8 cellular contexts compared by ENCODE assay signal in the genomic region with DNA sequence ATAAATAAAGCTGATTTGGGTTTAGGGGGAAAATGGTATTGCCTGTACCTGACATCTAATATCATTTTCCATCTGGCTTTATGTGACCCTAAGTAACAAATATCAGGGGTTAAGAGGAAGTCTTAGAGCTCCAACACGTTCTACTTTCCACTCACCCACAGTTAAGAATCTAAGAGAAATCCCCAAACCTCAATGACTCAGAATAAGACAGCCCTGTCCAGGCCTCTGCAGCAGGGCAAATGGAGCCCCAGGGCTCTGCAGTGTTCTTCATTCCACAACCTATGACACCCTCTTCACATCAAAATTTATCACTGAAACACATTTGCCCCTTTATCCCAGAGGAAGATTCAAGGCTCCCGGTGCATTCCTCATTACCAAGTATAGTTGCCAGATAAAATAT. TPM values are rescaled to one million over a fixed set of nuclear protein-coding genes. Genes with fewer than 3 reads are reported as not detected.
DNase-seq lines count a peak whose midpoint lies in the region; ATAC-seq and TF ChIP-seq lines count a peak whose summit lies in the region.

No MANE protein-coding gene starts in this region.

- no peak overlapping the region for H3K27ac ChIP-seq in prostate gland

- H3K4me1 Mint-ChIP-seq in activated naive CD8-positive, alpha-beta T cell treated with anti-CD3 and anti-CD28 coated beads for 36 hours: peaks cover 5% of the 10 kb centered on the region
- H3K4me1 Mint-ChIP-seq in activated CD4-positive, alpha-beta memory T cell treated with anti-CD3 and anti-CD28 coated beads for 36 hours (ENCODE audit: low read depth): no peaks in the 10 kb centered on the region

- H3K36me3 ChIP-seq in BJ (ENCODE audit: control insufficient read depth, insufficient read depth, low read length): no peaks in the 10 kb centered on the region
- H3K36me3 ChIP-seq in prostate gland: no peaks in the 10 kb centered on the region

- H3K4me3 ChIP-seq in BJ (ENCODE audit: low read depth, low read length): no peak overlapping the region
- H3K4me3 ChIP-seq in prostate gland: no peak overlapping the region

- DNase-seq in BJ (ENCODE audit: low read depth) (peak; percentile 63), GM20000 (ENCODE audit: low spot score) (peak; percentile 58), prostate gland (ENCODE audit: low spot score) (no peak), posterior cingulate gyrus (no peak)
- peak; percentile 24 for DNase-seq in activated naive CD8-positive, alpha-beta T cell treated with anti-CD3 and anti-CD28 coated beads for 36 hours
- DNase-seq in activated CD4-positive, alpha-beta memory T cell treated with anti-CD3 and anti-CD28 coated beads for 36 hours: no peak
- no peak for DNase-seq in activated effector memory CD4-positive, alpha-beta T cell treated with anti-CD3 and anti-CD28 coated beads, Interleukin-2, amount 50 U/mL, for 16 hours

- H3K4me1 ChIP-seq in prostate gland (replicated peaks): no peaks in the 10 kb centered on the region

- intact Hi-C loops in prostate gland (cut with DNase I): no loop called here
- intact Hi-C loops in activated CD4-positive, alpha-beta memory T cell treated with anti-CD3 and anti-CD28 coated beads for 36 hours (cut with micrococcal nuclease): loop anchor here (1.0 kb wide), 1 partner anchor 20 kb away; the partner anchor contains the start of gene TENT5A
- intact Hi-C loops in posterior cingulate gyrus (cut with DNase I): no loop called here

- no peak overlapping the region for H3K4me3 Mint-ChIP-seq in activated naive CD8-positive, alpha-beta T cell treated with anti-CD3 and anti-CD28 coated beads for 36 hours
- no peak overlapping the region for H3K4me3 Mint-ChIP-seq in activated CD4-positive, alpha-beta memory T cell treated with anti-CD3 and anti-CD28 coated beads for 36 hours

- H3K27ac Mint-ChIP-seq in activated naive CD8-positive, alpha-beta T cell treated with anti-CD3 and anti-CD28 coated beads for 36 hours: peak overlapping the region; percentile 1
- H3K27ac Mint-ChIP-seq in activated CD4-positive, alpha-beta memory T cell treated with anti-CD3 and anti-CD28 coated beads for 36 hours: no peak overlapping the region

- peaks cover 8% of the 10 kb centered on the region for H3K27me3 Mint-ChIP-seq in activated naive CD8-positive, alpha-beta T cell treated with anti-CD3 and anti-CD28 coated beads for 36 hours
- H3K27me3 Mint-ChIP-seq in activated CD4-positive, alpha-beta memory T cell treated with anti-CD3 and anti-CD28 coated beads for 36 hours: peaks cover 4% of the 10 kb centered on the region

- 79% methylated on average over 2 of the region's 2 CpGs for WGBS in prostate gland

- no peaks in the 10 kb centered on the region for H3K27me3 ChIP-seq in BJ (ENCODE audit: control insufficient read depth, insufficient read depth, low read length)
- H3K27me3 ChIP-seq in prostate gland (replicated peaks; ENCODE audit: insufficient read depth): no peaks in the 10 kb centered on the region

- no peaks in the 10 kb centered on the region for H3K9me3 Mint-ChIP-seq in activated naive CD8-positive, alpha-beta T cell treated with anti-CD3 and anti-CD28 coated beads for 36 hours
- H3K9me3 Mint-ChIP-seq in activated CD4-positive, alpha-beta memory T cell treated with anti-CD3 and anti-CD28 coated beads for 36 hours: no peaks in the 10 kb centered on the region

- POLR2A ChIA-PET in BJ (lab: Charles Lee): no interaction called here
- POLR2A ChIA-PET in activated CD4-positive, alpha-beta memory T cell treated with anti-CD3 and anti-CD28 coated beads for 36 hours (lab: Charles Lee): no interaction called here

- CTCF ChIA-PET in BJ (lab: Yijun Ruan, JAX): no interaction called here
- CTCF ChIA-PET in activated CD4-positive, alpha-beta memory T cell treated with anti-CD3 and anti-CD28 coated beads for 36 hours (lab: Charles Lee): no interaction called here

- no peaks in the 10 kb centered on the region for H3K36me3 Mint-ChIP-seq in activated naive CD8-positive, alpha-beta T cell treated with anti-CD3 and anti-CD28 coated beads for 36 hours
- H3K36me3 Mint-ChIP-seq in activated CD4-positive, alpha-beta memory T cell treated with anti-CD3 and anti-CD28 coated beads for 36 hours: no peaks in the 10 kb centered on the region

- ATAC-seq in HG03457 (IDR thresholded peaks at IDR 0.05; ENCODE audit: unreplicated experiment): peak; percentile 99

- no peak for TF ChIP-seq POLR2A in prostate gland (IDR thresholded peaks at IDR 0.05)

- no peaks in the 10 kb centered on the region for H3K9me3 ChIP-seq in prostate gland

- TF ChIP-seq CTCF in BJ (IDR thresholded peaks at IDR 0.05; ENCODE audit: insufficient read depth, low read depth, low read length) (no peak), GM20000 (IDR thresholded peaks at IDR 0.05; ENCODE audit: extremely low read depth, missing control alignments) (no peak), prostate gland (IDR thresholded peaks at IDR 0.05) (no peak)

RNA-seq across cellular contexts. Expression of gene TENT5A, which starts 20.3 kb away (rescaled TPM):
- polyA plus RNA-seq in BJ (2011; rRNA removed): 9.7 and 19.8 TPM in 2 replicates
- polyA minus RNA-seq in BJ (2011; rRNA and poly(A)+ RNA removed): 10.1 and 13.4 TPM in 2 replicates
- under 1 TPM; 0.76 to 0.94 TPM for total RNA-seq in activated naive CD8-positive, alpha-beta T cell treated with anti-CD3 and anti-CD28 coated beads for 36 hours
- total RNA-seq in prostate gland: 10 to 100 TPM; 11.9 to 12.0 TPM
- 1 to 10 TPM in 1 of 2 experiments, under 1 TPM in 1; 0.51 to 1.1 TPM for total RNA-seq in activated CD4-positive, alpha-beta memory T cell treated with anti-CD3 and anti-CD28 coated beads for 36 hours

Comparison
In these comparisons a context has a peak if more than half of its experiments do, and no peak if none do; other contexts are left out.
1. DNase-seq: peak in BJ (single experiment), GM20000 (single experiment) and activated naive CD8-positive, alpha-beta T cell treated with anti-CD3 and anti-CD28 coated beads for 36 hours (single experiment); none in prostate gland (single experiment), activated CD4-positive, alpha-beta memory T cell treated with anti-CD3 and anti-CD28 coated beads for 36 hours (single experiment), activated effector memory CD4-positive, alpha-beta T cell treated with anti-CD3 and anti-CD28 coated beads, Interleukin-2, amount 50 U/mL, for 16 hours (single experiment) and posterior cingulate gyrus (0 of 10).
2. RNA of gene TENT5A, which starts 20.3 kb away (total RNA-seq): 11.9 to 12.0 TPM in prostate gland; 0.51 to 1.1 TPM in activated CD4-positive, alpha-beta memory T cell treated with anti-CD3 and anti-CD28 coated beads for 36 hours and 0.76 to 0.94 TPM in activated naive CD8-positive, alpha-beta T cell treated with anti-CD3 and anti-CD28 coated beads for 36 hours; every median in the first group is over 4 times any median in the second.